Comparison of ENCODE assay signal across 20 cellular contexts in the genomic region with DNA sequence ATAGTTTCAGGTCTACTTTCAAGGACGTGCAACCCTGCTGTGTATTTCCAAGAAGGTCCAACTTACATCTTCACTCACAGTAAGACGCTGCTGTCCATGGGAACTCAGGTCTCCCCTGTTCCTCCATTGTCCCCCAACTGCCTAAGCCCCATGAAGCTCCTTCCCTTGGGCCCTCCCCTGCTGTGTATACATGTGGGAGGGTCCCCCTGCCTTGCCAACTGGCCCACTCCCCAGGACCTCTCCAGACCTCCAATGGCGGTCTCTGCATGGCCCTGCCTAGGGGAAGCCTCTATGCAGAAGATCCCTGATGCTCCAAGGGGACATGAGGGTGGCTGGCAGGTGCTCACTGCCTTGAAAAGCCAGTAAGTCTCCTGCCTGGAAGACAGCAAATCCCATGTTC.
"Had no signal": no experiment of that assay in that cellular context is flagged by ENCODE, and none has a peak within 500 bp of the region (broad histone marks: within the 10 kb centered on the region; RNA-seq: fewer than 3 reads in every experiment).

No MANE protein-coding gene starts in this region.

- DNase-seq: activated CD4-positive, CD25-positive, alpha-beta regulatory T cell treated with anti-CD3 and anti-CD28 coated beads, Interleukin-2, amount 50 U/mL, for 72 hours; activated naive CD4-positive, alpha-beta T cell treated with Interleukin-2 at 50 U/mL for 16 hours; activated naive CD8-positive, alpha-beta T cell treated with anti-CD3 and anti-CD28 coated beads, Interleukin-2, amount 10 ng/mL, durations not matched to agents 7 days and 5 days; amygdala; central memory CD4-positive, alpha-beta T cell; cortex of kidney; effector CD8-positive, alpha-beta T cell; esophagus squamous epithelium; heart right ventricle; left ventricle myocardium inferior; mammary epithelial cell; midbrain; psoas muscle; stimulated activated naive CD8-positive, alpha-beta T cell treated with anti-CD3 and anti-CD28 coated beads, Interleukin-15, Interleukin-2, amounts not matched to agents 100 U/mL and 50 U/mL, for 24 hours; T-helper 17 cell; transverse colon had no signal

- H3K4me1 ChIP-seq: esophagus squamous epithelium, heart right ventricle, left ventricle myocardium inferior, psoas muscle, right lobe of liver, suprapubic skin, transverse colon had no signal

- H3K4me2 ChIP-seq: smooth muscle cell had no signal

- H3K27ac ChIP-seq: esophagus squamous epithelium, heart right ventricle, left ventricle myocardium inferior, psoas muscle, right lobe of liver, suprapubic skin, transverse colon, VCaP had no signal

- H3K4me1 Mint-ChIP-seq: activated naive CD8-positive, alpha-beta T cell treated with anti-CD3 and anti-CD28 coated beads, Interleukin-2, amount 10 ng/mL, durations not matched to agents 7 days and 5 days; T-helper 17 cell had no signal

- H3K4me3 ChIP-seq: esophagus squamous epithelium, heart right ventricle, left ventricle myocardium inferior, psoas muscle, right lobe of liver, smooth muscle cell, suprapubic skin, transverse colon had no signal

- ATAC-seq: heart right ventricle; psoas muscle; stimulated activated naive CD8-positive, alpha-beta T cell treated with anti-CD3 and anti-CD28 coated beads, Interleukin-15, Interleukin-2, amounts not matched to agents 100 U/mL and 50 U/mL, for 24 hours; T-helper 17 cell had no signal

- H3K27me3 ChIP-seq: esophagus squamous epithelium, right lobe of liver, transverse colon had no signal

- H3K9me3 ChIP-seq: suprapubic skin, transverse colon had no signal

- H3K9me3 Mint-ChIP-seq: activated naive CD8-positive, alpha-beta T cell treated with anti-CD3 and anti-CD28 coated beads, Interleukin-2, amount 10 ng/mL, durations not matched to agents 7 days and 5 days had no signal

- H3K36me3 ChIP-seq: esophagus squamous epithelium, heart right ventricle, left ventricle myocardium inferior, right lobe of liver, suprapubic skin, transverse colon had no signal

- H3K36me3 Mint-ChIP-seq: activated naive CD8-positive, alpha-beta T cell treated with anti-CD3 and anti-CD28 coated beads, Interleukin-2, amount 10 ng/mL, durations not matched to agents 7 days and 5 days had no signal

- H3K4me3 Mint-ChIP-seq: activated naive CD8-positive, alpha-beta T cell treated with anti-CD3 and anti-CD28 coated beads, Interleukin-2, amount 10 ng/mL, durations not matched to agents 7 days and 5 days; T-helper 17 cell had no signal

- H3K27ac Mint-ChIP-seq: activated naive CD8-positive, alpha-beta T cell treated with anti-CD3 and anti-CD28 coated beads, Interleukin-2, amount 10 ng/mL, durations not matched to agents 7 days and 5 days; T-helper 17 cell had no signal
